ENCODE assay signal across 24 cellular contexts in genomic region chr9:118554987-118555386, GRCh38.
"Had no signal": no experiment of that assay in that cellular context is flagged by ENCODE, and none has a peak within 500 bp of the region (broad histone marks: within the 10 kb centered on the region; RNA-seq: fewer than 3 reads in every experiment).

No MANE protein-coding gene starts in this region.

- H3K4me3 Mint-ChIP-seq: dendritic cell treated with granulocyte-macrophage colony-stimulating factor and Interleukin-4, amounts not matched to agents 40 ng/mL and 50 ng/mL, for 4 days; effector memory CD8-positive, alpha-beta T cell; endodermal cell had no signal

- H3K27ac ChIP-seq: colonic mucosa, coronary artery, dorsolateral prefrontal cortex, epithelial cell of prostate, esophagus muscularis mucosa, esophagus squamous epithelium, foreskin keratinocyte, gastrocnemius medialis, gastroesophageal sphincter, heart left ventricle, heart right ventricle, hepatocyte had no signal

- H3K4me1 ChIP-seq: colonic mucosa, esophagus muscularis mucosa, esophagus squamous epithelium, foreskin keratinocyte, gastrocnemius medialis, gastroesophageal sphincter, heart left ventricle, heart right ventricle had no signal

- H3K27me3 Mint-ChIP-seq: dendritic cell treated with granulocyte-macrophage colony-stimulating factor and Interleukin-4, amounts not matched to agents 40 ng/mL and 50 ng/mL, for 4 days; effector memory CD8-positive, alpha-beta T cell had no signal

- DNase-seq: colonic mucosa; dermis blood vessel endothelial cell; dorsolateral prefrontal cortex; effector CD4-positive, alpha-beta T cell; effector CD8-positive, alpha-beta T cell; effector memory CD4-positive, alpha-beta T cell; effector memory CD8-positive, alpha-beta T cell; endodermal cell; erythroblast; esophagus squamous epithelium; foreskin fibroblast; foreskin keratinocyte; foreskin melanocyte; gastrocnemius medialis; glutamatergic neuron; head of caudate nucleus; heart left ventricle; heart right ventricle had no signal

- H3K27ac Mint-ChIP-seq: dendritic cell treated with granulocyte-macrophage colony-stimulating factor and Interleukin-4, amounts not matched to agents 40 ng/mL and 50 ng/mL, for 4 days; effector memory CD8-positive, alpha-beta T cell; endodermal cell had no signal

- H3K9me3 ChIP-seq: colonic mucosa, esophagus muscularis mucosa, esophagus squamous epithelium, gastrocnemius medialis, gastroesophageal sphincter, heart left ventricle, heart right ventricle had no signal

- H3K79me2 ChIP-seq: hepatocyte had no signal

- H3K4me1 Mint-ChIP-seq: endodermal cell had no signal

- H2AFZ ChIP-seq: hepatocyte had no signal

- H3K27me3 ChIP-seq: colonic mucosa, dorsolateral prefrontal cortex, esophagus muscularis mucosa, esophagus squamous epithelium, foreskin keratinocyte, gastrocnemius medialis, gastroesophageal sphincter, heart left ventricle, heart right ventricle, hepatocyte had no signal

- H3K4me2 ChIP-seq: hepatocyte had no signal
